ENCODE assay signal across 16 cellular contexts in genomic region chr22:43994006-43994405, GRCh38. TPM values are rescaled to one million over a fixed set of nuclear protein-coding genes. Genes with fewer than 3 reads are reported as not detected.
DNase-seq lines count a peak whose midpoint lies in the region; ATAC-seq and TF ChIP-seq lines count a peak whose summit lies in the region.
"Had no signal": no experiment of that assay in that cellular context is flagged by ENCODE, and none has a peak within 500 bp of the region (broad histone marks: within the 10 kb centered on the region; RNA-seq: fewer than 3 reads in every experiment).

No MANE protein-coding gene starts in this region.

- no peaks in the 10 kb centered on the region for H3K27me3 Mint-ChIP-seq in activated CD4-positive, alpha-beta memory T cell treated with anti-CD3 and anti-CD28 coated beads, Interleukin-2, amount 10 ng/mL, durations not matched to agents 7 days and 5 days
- H3K27me3 Mint-ChIP-seq in activated CD4-positive, alpha-beta memory T cell treated with anti-CD3 and anti-CD28 coated beads for 36 hours, result no peaks in the 10 kb centered on the region
- H3K27me3 Mint-ChIP-seq in CD4-positive, alpha-beta memory T cell, result no peaks in the 10 kb centered on the region
- H3K27me3 Mint-ChIP-seq in central memory CD8-positive, alpha-beta T cell, result no peaks in the 10 kb centered on the region
- H3K27me3 Mint-ChIP-seq: activated naive CD8-positive, alpha-beta T cell treated with anti-CD3 and anti-CD28 coated beads, Interleukin-2, amount 50 U/mL, for 24 hours had no signal

- TF ChIP-seq CTCF in psoas muscle (IDR thresholded peaks at IDR 0.05), result no peak

- H3K36me3 ChIP-seq in CD4-positive, alpha-beta memory T cell (ENCODE audit: insufficient read depth, low read length), result peaks cover 17% of the 10 kb centered on the region
- H3K36me3 ChIP-seq in psoas muscle (ENCODE audit: insufficient read depth in 1 of 2, low read depth in 1 of 2), result peaks cover 0 to 87% of the 10 kb centered on the region in 2 donors

- H3K27me3 ChIP-seq in CD4-positive, alpha-beta memory T cell (ENCODE audit: insufficient read depth, low read length), result no peaks in the 10 kb centered on the region
- no peaks in the 10 kb centered on the region for H3K27me3 ChIP-seq in psoas muscle (ENCODE audit: insufficient read depth in 3 of 3, low read length in 2 of 3)
- H3K27me3 ChIP-seq: MG63, SJSA1 had no signal

- peaks cover 11% of the 10 kb centered on the region for H3K4me1 ChIP-seq in CD4-positive, alpha-beta memory T cell (ENCODE audit: insufficient read depth, low read length)
- H3K4me1 ChIP-seq in psoas muscle, result peaks cover 20% of the 10 kb centered on the region

- peaks cover 72% of the 10 kb centered on the region for H3K36me3 Mint-ChIP-seq in activated CD4-positive, alpha-beta memory T cell treated with anti-CD3 and anti-CD28 coated beads, Interleukin-2, amount 10 ng/mL, durations not matched to agents 7 days and 5 days (ENCODE audit: low read depth)
- H3K36me3 Mint-ChIP-seq in activated CD4-positive, alpha-beta memory T cell treated with anti-CD3 and anti-CD28 coated beads for 36 hours, result peaks cover 32% of the 10 kb centered on the region
- peaks cover 46 to 77% of the 10 kb centered on the region in 2 donors for H3K36me3 Mint-ChIP-seq in CD4-positive, alpha-beta memory T cell
- peaks cover 47% of the 10 kb centered on the region for H3K36me3 Mint-ChIP-seq in central memory CD8-positive, alpha-beta T cell (ENCODE audit: insufficient read depth)

- H3K4me3 ChIP-seq in CD4-positive, alpha-beta memory T cell (ENCODE audit: low read length in 2 of 2), result no peak overlapping the region
- no peak overlapping the region for H3K4me3 ChIP-seq in psoas muscle
- H3K4me3 ChIP-seq: MG63, SJSA1 had no signal

- CTCF ChIA-PET in activated CD4-positive, alpha-beta memory T cell treated with anti-CD3 and anti-CD28 coated beads, Interleukin-2, amount 10 ng/mL, durations not matched to agents 7 days and 5 days (lab: Charles Lee), result interaction anchor here (0.8 to 5.7 kb wide), 22 partner anchors 9 to 691 kb away, joined by 3 to 116 read pairs (median 7); partner anchors contain the start of genes PARVB, PARVG and SAMM50
- CTCF ChIA-PET in activated CD4-positive, alpha-beta memory T cell treated with anti-CD3 and anti-CD28 coated beads for 36 hours (lab: Charles Lee), result interaction anchor here (0.7 to 5.1 kb wide), 22 partner anchors 10 to 806 kb away, joined by 3 to 182 read pairs (median 7); partner anchors contain the start of genes PARVB and SAMM50
- CTCF ChIA-PET in CD4-positive, alpha-beta memory T cell (lab: Charles Lee; ENCODE audit: partially characterized antibody), result interaction anchor here (0.7 to 6.7 kb wide), 31 partner anchors 9 to 701 kb away, joined by 3 to 157 read pairs (median 5); partner anchors contain the start of gene PARVG

- ATAC-seq in central memory CD8-positive, alpha-beta T cell (replicated peaks; ENCODE audit: extremely low read depth, poor library complexity, severe bottlenecking), result no peak
- ATAC-seq in psoas muscle, result no peak
- ATAC-seq in HG02678 (IDR thresholded peaks at IDR 0.05; ENCODE audit: unreplicated experiment), result no peak
- ATAC-seq: activated naive CD8-positive, alpha-beta T cell treated with anti-CD3 and anti-CD28 coated beads, Interleukin-2, amount 50 U/mL, for 24 hours had no signal

- no peak overlapping the region for H3K27ac Mint-ChIP-seq in activated CD4-positive, alpha-beta memory T cell treated with anti-CD3 and anti-CD28 coated beads, Interleukin-2, amount 10 ng/mL, durations not matched to agents 7 days and 5 days
- no peak overlapping the region for H3K27ac Mint-ChIP-seq in activated CD4-positive, alpha-beta memory T cell treated with anti-CD3 and anti-CD28 coated beads for 36 hours
- H3K27ac Mint-ChIP-seq in CD4-positive, alpha-beta memory T cell, result peak overlapping the region in 4 of 7 donors; percentile 50 to 87 (median 82)
- peak overlapping the region; percentile 92 for H3K27ac Mint-ChIP-seq in central memory CD8-positive, alpha-beta T cell (ENCODE audit: low read depth)

- in situ Hi-C loops in KBM-7 (cut with MboI; ENCODE audit: low pct_unique_long_range_greater_than_20kb, low sequenced_read_pairs), result no loop called here

- no peak for DNase-seq in activated CD4-positive, alpha-beta memory T cell treated with anti-CD3 and anti-CD28 coated beads, Interleukin-2, amount 10 ng/mL, durations not matched to agents 7 days and 5 days
- DNase-seq in activated CD4-positive, alpha-beta memory T cell treated with anti-CD3 and anti-CD28 coated beads for 36 hours, result no peak
- DNase-seq in CD4-positive, alpha-beta memory T cell, result no peak
- no peak for DNase-seq in central memory CD8-positive, alpha-beta T cell (ENCODE audit: low spot score in 2 of 2)
- DNase-seq in psoas muscle (no peak), KBM-7 (no peak), NCI-H748 treated with DMSO at 0.1 percent for 48 hours (lab: John Stamatoyannopoulos, UW) (no peak)
- DNase-seq: activated CD4-positive, alpha-beta T cell treated with anti-CD3 and anti-CD28 coated beads, Interleukin-2, amount 50 U/mL, for 1 hour; activated naive CD8-positive, alpha-beta T cell treated with anti-CD3 and anti-CD28 coated beads, Interleukin-2, amount 50 U/mL, for 24 hours; erythroblast; MG63; NCI-H187 treated with DMSO at 0.1 percent for 48 hours; NCI-H526 treated with DMSO at 0.1 percent for 48 hours; stimulated activated CD4-positive, alpha-beta T cell treated with anti-CD3 and anti-CD28 coated beads, Interleukin-2, amount 100 ng/mL, for 48 hours had no signal

- intact Hi-C loops in activated CD4-positive, alpha-beta memory T cell treated with anti-CD3 and anti-CD28 coated beads for 36 hours (cut with micrococcal nuclease), result loop anchor here (5.0 kb wide), 1 partner anchor 188 kb away; the partner anchor contains the start of gene PARVG
- intact Hi-C loops in CD4-positive, alpha-beta memory T cell (cut with micrococcal nuclease), result no loop called here
- intact Hi-C loops in psoas muscle (cut with DNase I), result loop anchor here in 1 of 2 donors (2.0 to 10.0 kb wide), 3 partner anchors 95 to 631 kb away; partner anchors contain the start of gene RTL6

- WGBS in psoas muscle, 3 donors, result 67 to 82% (median 70%) methylated on average over 11 of the region's 11 CpGs

- H3K27ac ChIP-seq in CD4-positive, alpha-beta memory T cell (ENCODE audit: low read depth, low read length), result no peak overlapping the region
- H3K27ac ChIP-seq in psoas muscle, result peak overlapping the region; percentile 32
- H3K27ac ChIP-seq: SJSA1 had no signal

- H3K4me3 Mint-ChIP-seq in activated CD4-positive, alpha-beta memory T cell treated with anti-CD3 and anti-CD28 coated beads, Interleukin-2, amount 10 ng/mL, durations not matched to agents 7 days and 5 days, result peak overlapping the region; percentile 44
- no peak overlapping the region for H3K4me3 Mint-ChIP-seq in activated CD4-positive, alpha-beta memory T cell treated with anti-CD3 and anti-CD28 coated beads for 36 hours
- H3K4me3 Mint-ChIP-seq in CD4-positive, alpha-beta memory T cell, result peak overlapping the region in 2 of 8 donors; percentile 40 to 43
- H3K4me3 Mint-ChIP-seq in central memory CD8-positive, alpha-beta T cell, result peak overlapping the region; percentile 90

- POLR2A ChIA-PET in activated CD4-positive, alpha-beta memory T cell treated with anti-CD3 and anti-CD28 coated beads, Interleukin-2, amount 10 ng/mL, durations not matched to agents 7 days and 5 days (lab: Charles Lee), result interaction anchor here (1.6 to 1.7 kb wide), 2 partner anchors 92 to 631 kb away, joined by 3 to 6 read pairs; no protein-coding TSS in a partner anchor
- POLR2A ChIA-PET in activated CD4-positive, alpha-beta memory T cell treated with anti-CD3 and anti-CD28 coated beads for 36 hours (lab: Charles Lee), result interaction anchor here (1.1 kb wide), 1 partner anchor 33 kb away, joined by 3 read pairs; no protein-coding TSS in a partner anchor
- POLR2A ChIA-PET in CD4-positive, alpha-beta memory T cell (lab: Charles Lee; ENCODE audit: partially characterized antibody), result interaction anchor here (1.7 to 2.0 kb wide), 5 partner anchors 33 to 632 kb away, joined by 6 to 13 read pairs (median 8); partner anchors contain the start of gene SAMM50

- H3K9me3 ChIP-seq in CD4-positive, alpha-beta memory T cell (ENCODE audit: control insufficient read depth in 1 of 2, low read length in 2 of 2), result no peaks in the 10 kb centered on the region
- H3K9me3 ChIP-seq in psoas muscle, result no peaks in the 10 kb centered on the region
- H3K9me3 ChIP-seq: MG63, SJSA1 had no signal

- no peaks in the 10 kb centered on the region for H3K9me3 Mint-ChIP-seq in activated CD4-positive, alpha-beta memory T cell treated with anti-CD3 and anti-CD28 coated beads, Interleukin-2, amount 10 ng/mL, durations not matched to agents 7 days and 5 days
- H3K9me3 Mint-ChIP-seq in activated CD4-positive, alpha-beta memory T cell treated with anti-CD3 and anti-CD28 coated beads for 36 hours, result no peaks in the 10 kb centered on the region
- peaks cover 0 to 3% (median 0%) of the 10 kb centered on the region in 8 donors for H3K9me3 Mint-ChIP-seq in CD4-positive, alpha-beta memory T cell
- H3K9me3 Mint-ChIP-seq in central memory CD8-positive, alpha-beta T cell, result no peaks in the 10 kb centered on the region
- H3K9me3 Mint-ChIP-seq: activated naive CD8-positive, alpha-beta T cell treated with anti-CD3 and anti-CD28 coated beads, Interleukin-2, amount 50 U/mL, for 24 hours had no signal

- H3K4me1 Mint-ChIP-seq in activated CD4-positive, alpha-beta memory T cell treated with anti-CD3 and anti-CD28 coated beads, Interleukin-2, amount 10 ng/mL, durations not matched to agents 7 days and 5 days, result peaks cover 26% of the 10 kb centered on the region
- peaks cover 21% of the 10 kb centered on the region for H3K4me1 Mint-ChIP-seq in activated CD4-positive, alpha-beta memory T cell treated with anti-CD3 and anti-CD28 coated beads for 36 hours (ENCODE audit: low read depth)
- H3K4me1 Mint-ChIP-seq in CD4-positive, alpha-beta memory T cell, result peaks cover 11 to 36% (median 26%) of the 10 kb centered on the region in 4 donors
- peaks cover 40% of the 10 kb centered on the region for H3K4me1 Mint-ChIP-seq in central memory CD8-positive, alpha-beta T cell

RNA-seq across cellular contexts. Expression of gene PARVB, which starts 30.1 kb away (rescaled TPM):
- total RNA-seq in activated CD4-positive, alpha-beta memory T cell treated with anti-CD3 and anti-CD28 coated beads, Interleukin-2, amount 10 ng/mL, durations not matched to agents 7 days and 5 days, result 10 to 100 TPM; 41.5 to 42.0 TPM
- 10 to 100 TPM; 77.8 to 82.8 TPM for total RNA-seq in activated CD4-positive, alpha-beta memory T cell treated with anti-CD3 and anti-CD28 coated beads for 36 hours
- 10 to 100 TPM; 14.6 to 17.0 TPM for total RNA-seq in CD4-positive, alpha-beta memory T cell
- polyA plus RNA-seq in CD4-positive, alpha-beta memory T cell, result 1 to 10 TPM; 3.4 to 5.0 TPM
- total RNA-seq in psoas muscle, result 100 to 1,000 TPM; 102 to 172 (median 163) TPM
- polyA plus RNA-seq in psoas muscle, result 100 to 1,000 TPM in 1 of 3 donors, 10 to 100 TPM in 2; 84.5 to 103 (median 88.8) TPM

RNA-seq across cellular contexts. Expression of gene SAMM50, which starts 38.8 kb away (rescaled TPM):
- 10 to 100 TPM; 41.9 to 42.4 TPM for total RNA-seq in activated CD4-positive, alpha-beta memory T cell treated with anti-CD3 and anti-CD28 coated beads, Interleukin-2, amount 10 ng/mL, durations not matched to agents 7 days and 5 days
- 10 to 100 TPM; 41.9 to 42.9 TPM for total RNA-seq in activated CD4-positive, alpha-beta memory T cell treated with anti-CD3 and anti-CD28 coated beads for 36 hours
- 10 to 100 TPM; 33.3 to 34.7 TPM for total RNA-seq in CD4-positive, alpha-beta memory T cell
- 10 to 100 TPM; 70.6 to 72.1 TPM for polyA plus RNA-seq in CD4-positive, alpha-beta memory T cell
- total RNA-seq in psoas muscle, result 10 to 100 TPM; 59.3 to 95.0 (median 83.7) TPM
- 100 to 1,000 TPM in 1 of 3 donors, 10 to 100 TPM in 2; 62.7 to 105 (median 80.0) TPM for polyA plus RNA-seq in psoas muscle

Comparison
In these comparisons a context has a peak if more than half of its experiments do, and no peak if none do; other contexts are left out.
1. H3K27ac Mint-ChIP-seq: peak in CD4-positive, alpha-beta memory T cell (4 of 7) and central memory CD8-positive, alpha-beta T cell (single experiment); none in activated CD4-positive, alpha-beta memory T cell treated with anti-CD3 and anti-CD28 coated beads, Interleukin-2, amount 10 ng/mL, durations not matched to agents 7 days and 5 days (single experiment) and activated CD4-positive, alpha-beta memory T cell treated with anti-CD3 and anti-CD28 coated beads for 36 hours (single experiment).